ENCODE assay signal across 16 cellular contexts in genomic region chr10:35059486-35059885, GRCh38.
"Had no signal": no experiment of that assay in that cellular context is flagged by ENCODE, and none has a peak within 500 bp of the region (broad histone marks: within the 10 kb centered on the region; RNA-seq: fewer than 3 reads in every experiment).

No MANE protein-coding gene starts in this region.

- H3K9me3 Mint-ChIP-seq: activated CD4-positive, alpha-beta T cell treated with anti-CD3 and anti-CD28 coated beads, Interleukin-2, amount 10 ng/mL, durations not matched to agents 24 days and 14 days; activated CD8-positive, alpha-beta T cell treated with anti-CD3 and anti-CD28 coated beads for 36 hours; activated naive CD4-positive, alpha-beta T cell treated with anti-CD3 and anti-CD28 coated beads for 36 hours; activated T-cell treated with anti-CD3 and anti-CD28 coated beads, Interleukin-2, amount 50 U/mL, for 24 hours; nephron progenitor cell; T-helper 2 cell treated with Interferon-gamma antibody and Interleukin-4, amounts not matched to agents 5 μg/mL and 100 μg/mL, for 36 hours had no signal

- H3K27me3 Mint-ChIP-seq: activated CD4-positive, alpha-beta T cell treated with anti-CD3 and anti-CD28 coated beads, Interleukin-2, amount 10 ng/mL, durations not matched to agents 24 days and 14 days; activated CD8-positive, alpha-beta T cell treated with anti-CD3 and anti-CD28 coated beads for 36 hours; activated T-cell treated with anti-CD3 and anti-CD28 coated beads, Interleukin-2, amount 50 U/mL, for 24 hours had no signal

- H3K36me3 ChIP-seq: uterus had no signal

- H3K27me3 ChIP-seq: sigmoid colon, tibial nerve, uterus had no signal

- H3K4me3 Mint-ChIP-seq: activated CD4-positive, alpha-beta T cell treated with anti-CD3 and anti-CD28 coated beads, Interleukin-2, amount 10 ng/mL, durations not matched to agents 24 days and 14 days; activated CD8-positive, alpha-beta T cell treated with anti-CD3 and anti-CD28 coated beads for 36 hours; activated naive CD4-positive, alpha-beta T cell treated with anti-CD3 and anti-CD28 coated beads for 36 hours; activated T-cell treated with anti-CD3 and anti-CD28 coated beads, Interleukin-2, amount 50 U/mL, for 24 hours; nephron progenitor cell; T-helper 2 cell treated with Interferon-gamma antibody and Interleukin-4, amounts not matched to agents 5 μg/mL and 100 μg/mL, for 36 hours had no signal

- H3K27ac Mint-ChIP-seq: activated CD4-positive, alpha-beta T cell treated with anti-CD3 and anti-CD28 coated beads, Interleukin-2, amount 10 ng/mL, durations not matched to agents 24 days and 14 days; activated CD8-positive, alpha-beta T cell treated with anti-CD3 and anti-CD28 coated beads for 36 hours; activated naive CD4-positive, alpha-beta T cell treated with anti-CD3 and anti-CD28 coated beads for 36 hours; T-helper 2 cell treated with Interferon-gamma antibody and Interleukin-4, amounts not matched to agents 5 μg/mL and 100 μg/mL, for 36 hours had no signal

- H3K4me3 ChIP-seq: sigmoid colon, tibial nerve, uterus had no signal

- H3K27ac ChIP-seq: sigmoid colon, tibial nerve, uterus had no signal

- H3K9me3 ChIP-seq: sigmoid colon, tibial nerve, uterus had no signal

- ATAC-seq: activated CD8-positive, alpha-beta T cell treated with anti-CD3 and anti-CD28 coated beads for 36 hours; esophagus mucosa had no signal

- H3K4me1 ChIP-seq: sigmoid colon, tibial nerve, uterus had no signal

- DNase-seq: activated CD4-positive, alpha-beta T cell treated with anti-CD3 and anti-CD28 coated beads, Interleukin-2, amount 10 ng/mL, durations not matched to agents 24 days and 14 days; activated CD4-positive, CD25-positive, alpha-beta regulatory T cell; activated CD8-positive, alpha-beta T cell treated with anti-CD3 and anti-CD28 coated beads for 36 hours; activated naive CD4-positive, alpha-beta T cell treated with anti-CD3 and anti-CD28 coated beads for 36 hours; activated T-cell treated with anti-CD3 and anti-CD28 coated beads, Interleukin-2, amount 50 U/mL, for 24 hours; aorta; cerebellar nuclear complex; cortex of kidney; nephron progenitor cell; nucleus accumbens; sigmoid colon; stimulated activated naive CD4-positive, alpha-beta T cell treated with Interleukin-2 at 50 U/mL for 16 hours; uterus had no signal
